In genomic region chr1:9646037-9646436, GRCh38 we compare ENCODE assay signal across 21 cellular contexts.
"Had no signal": no experiment of that assay in that cellular context is flagged by ENCODE, and none has a peak within 500 bp of the region (broad histone marks: within the 10 kb centered on the region; RNA-seq: fewer than 3 reads in every experiment).

No MANE protein-coding gene starts in this region.

- H3K4me1 ChIP-seq: psoas muscle had no signal

- H3K9me3 ChIP-seq: psoas muscle, spleen, suprapubic skin had no signal

- H3K27ac ChIP-seq: psoas muscle, SK-N-MC, suprapubic skin had no signal

- H3K4me3 Mint-ChIP-seq: activated T-helper 17 cell treated with anti-CD3 and anti-CD28 coated beads, Interleukin-2, amount 50 U/mL, for 72 hours; type B pancreatic cell had no signal

- H3K4me3 ChIP-seq: lung, psoas muscle, SK-N-MC, spleen, suprapubic skin had no signal

- DNase-seq: activated CD4-positive, alpha-beta T cell treated with anti-CD3 and anti-CD28 coated beads, Interleukin-2, amount 50 U/mL, for 4 hours; activated CD8-positive, alpha-beta memory T cell treated with anti-CD3 and anti-CD28 coated beads, Interleukin-2, amount 50 U/mL, for 4 hours; effector CD4-positive, alpha-beta T cell; foreskin melanocyte; head of caudate nucleus; left colon; midbrain; occipital lobe; psoas muscle; spleen; stimulated activated CD4-positive, alpha-beta T cell treated with anti-CD3 and anti-CD28 coated beads, Interleukin-1b, Interleukin-23, amount 100 ng/mL, for 48 hours; stimulated activated naive CD4-positive, alpha-beta T cell; T-helper 1 cell had no signal

- H3K27ac Mint-ChIP-seq: activated T-helper 17 cell treated with anti-CD3 and anti-CD28 coated beads, Interleukin-2, amount 50 U/mL, for 72 hours; type B pancreatic cell had no signal

- H3K36me3 ChIP-seq: suprapubic skin had no signal

- FAIRE-seq: colon, endothelial cell of umbilical vein had no signal

- ATAC-seq: activated T-helper 17 cell treated with anti-CD3 and anti-CD28 coated beads, Interleukin-2, amount 50 U/mL, for 72 hours; left colon; psoas muscle; sciatic nerve had no signal

- H3K9me3 Mint-ChIP-seq: activated T-helper 17 cell treated with anti-CD3 and anti-CD28 coated beads, Interleukin-2, amount 50 U/mL, for 72 hours; type B pancreatic cell had no signal

- H3K36me3 Mint-ChIP-seq: type B pancreatic cell had no signal

- H3K27me3 Mint-ChIP-seq: activated T-helper 17 cell treated with anti-CD3 and anti-CD28 coated beads, Interleukin-2, amount 50 U/mL, for 72 hours had no signal
